1 cellular context compared by ENCODE assay signal in the genomic region with DNA sequence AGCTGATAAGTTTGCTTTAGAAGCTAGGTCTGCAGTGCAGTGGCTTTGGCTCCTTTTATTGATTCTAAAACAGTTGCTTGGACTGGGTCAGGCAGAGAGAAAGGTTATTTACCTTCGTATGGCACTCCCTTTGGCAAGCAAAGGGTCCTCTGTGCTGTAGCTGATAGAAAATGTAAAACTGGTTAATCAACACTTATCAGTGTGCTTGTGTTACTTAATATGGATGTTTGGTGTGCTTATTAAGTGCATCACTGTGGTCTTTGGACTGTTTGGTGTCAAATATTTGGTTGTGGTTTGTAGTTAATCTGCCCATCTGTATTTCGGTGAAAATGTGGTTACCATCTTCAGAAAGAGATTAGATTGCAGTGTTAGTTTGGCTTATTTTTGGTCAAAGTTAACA.
TF ChIP-seq lines count a peak whose summit lies in the region.

No MANE protein-coding gene starts in this region.

TF ChIP-seq in GM12878, 131 proteins besides CTCF, POLR2A, EP300 and RAD21 (continued from another document):
- TF ChIP-seq, protein P1, sequence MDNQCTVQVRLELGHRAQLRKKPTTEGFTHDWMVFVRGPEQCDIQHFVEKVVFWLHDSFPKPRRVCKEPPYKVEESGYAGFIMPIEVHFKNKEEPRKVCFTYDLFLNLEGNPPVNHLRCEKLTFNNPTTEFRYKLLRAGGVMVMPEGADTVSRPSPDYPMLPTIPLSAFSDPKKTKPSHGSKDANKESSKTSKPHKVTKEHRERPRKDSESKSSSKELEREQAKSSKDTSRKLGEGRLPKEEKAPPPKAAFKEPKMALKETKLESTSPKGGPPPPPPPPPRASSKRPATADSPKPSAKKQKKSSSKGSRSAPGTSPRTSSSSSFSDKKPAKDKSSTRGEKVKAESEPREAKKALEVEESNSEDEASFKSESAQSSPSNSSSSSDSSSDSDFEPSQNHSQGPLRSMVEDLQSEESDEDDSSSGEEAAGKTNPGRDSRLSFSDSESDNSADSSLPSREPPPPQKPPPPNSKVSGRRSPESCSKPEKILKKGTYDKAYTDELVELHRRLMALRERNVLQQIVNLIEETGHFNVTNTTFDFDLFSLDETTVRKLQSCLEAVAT (IDR thresholded peaks at IDR 0.05) = peak; percentile 71
